In the genomic region with DNA sequence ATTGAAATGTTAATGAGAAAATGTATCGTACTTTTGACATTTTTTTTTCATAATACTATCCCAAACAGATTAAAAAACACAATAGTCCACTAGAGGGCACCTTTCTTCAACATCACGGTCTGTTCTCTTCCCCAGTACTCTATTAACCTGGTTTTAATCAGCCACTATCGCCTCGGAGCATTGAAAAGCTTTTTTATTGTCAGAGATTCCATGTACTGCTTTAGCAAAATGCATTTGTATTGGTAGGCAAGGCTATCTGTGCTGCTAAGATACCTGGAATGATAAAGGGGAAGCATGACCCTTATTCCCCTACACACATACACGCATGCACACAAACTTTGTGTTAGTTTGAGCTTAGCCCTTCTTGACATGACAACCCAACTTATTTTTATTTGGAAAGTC, we compare ENCODE assay signal across 8 cellular contexts. TPM values are rescaled to one million over a fixed set of nuclear protein-coding genes. Genes with fewer than 3 reads are reported as not detected.
DNase-seq lines count a peak whose midpoint lies in the region; ATAC-seq, FAIRE-seq and TF ChIP-seq lines count a peak whose summit lies in the region.

No MANE protein-coding gene starts in this region.

- WGBS in K562 (ENCODE audit: insufficient coverage, low coverage, missing lambda C conversion rate), result 6% methylated on average over 5 of the region's 5 CpGs

- H3K4me1 ChIP-seq in K562 (replicated peaks in 1 of 2; ENCODE audit: control insufficient read depth in 2 of 2, insufficient read depth in 2 of 2, low read length in 2 of 2), result no peaks in the 10 kb centered on the region

- H3K27ac ChIP-seq in K562 (ENCODE audit: extremely low read depth, low read depth, low read length), result no peak overlapping the region

- H4K20me1 ChIP-seq in K562 (replicated peaks; ENCODE audit: control insufficient read depth, insufficient read depth, low read length), result no peaks in the 10 kb centered on the region

- ATAC-seq in HG02870 (IDR thresholded peaks at IDR 0.05; ENCODE audit: unreplicated experiment) (peak; percentile 34), K562 (peak; percentile 84), left lobe of liver (peak; percentile 77), GM19395 (IDR thresholded peaks at IDR 0.05; ENCODE audit: unreplicated experiment) (no peak)

- POLR2A ChIA-PET in K562 (lab: Yijun Ruan, JAX), result no interaction called here

- H2AFZ ChIP-seq in K562 (ENCODE audit: low read depth, low read length), result no peak overlapping the region

- H3K9me3 ChIP-seq in K562 (replicated peaks; ENCODE audit: control insufficient read depth, insufficient read depth, low read depth, low read length), result no peaks in the 10 kb centered on the region

- H3K79me2 ChIP-seq in K562 (ENCODE audit: control insufficient read depth, insufficient read depth, low read length), result no peaks in the 10 kb centered on the region

- no peaks in the 10 kb centered on the region for H3K36me3 ChIP-seq in K562 (ENCODE audit: control insufficient read depth, insufficient read depth, low read length)

- H3K9me1 ChIP-seq in K562 (ENCODE audit: control insufficient read depth, insufficient read depth, low read length), result no peaks in the 10 kb centered on the region

- TF ChIP-seq POLR2A in K562 (conservative IDR thresholded peaks at IDR 0.05), result no peak

- TF ChIP-seq EP300 in K562 (IDR thresholded peaks at IDR 0.05; ENCODE audit: low read length), result no peak

- intact Hi-C loops in K562 (cut with micrococcal nuclease), result loop anchor here (10.0 kb wide), 1 partner anchor 176 kb away; no protein-coding TSS in a partner anchor

- peak in 1 of 2 experiments; percentile 34; a peak in 3 of 4 replicates for TF ChIP-seq RAD21 in K562 (CRISPR knock-in tag; conservative IDR thresholded peaks at IDR 0.05 in 1 of 2, IDR thresholded peaks at IDR 0.05 in 1 of 2)

- H3K4me3 ChIP-seq in K562, result no peak overlapping the region

- no peak overlapping the region for H3K9ac ChIP-seq in K562 (ENCODE audit: insufficient read depth in 1 of 2, low read depth in 2 of 2, low read length in 2 of 2)

- in situ Hi-C loops in K562 (cut with MboI), result no loop called here

- peak; percentile 20 to 57 (median 46); a peak in 4 of 6 replicates for TF ChIP-seq CTCF in K562 (IDR thresholded peaks at IDR 0.05 in 2 of 3, conservative IDR thresholded peaks at IDR 0.05 in 1 of 3; ENCODE audit: insufficient read depth in 2 of 3, low read depth in 1 of 3, low read length in 3 of 3)

- no TSS peak for BruUV-seq in K562 (replicated peaks; lab: Mats Ljungman, UMichigan)

- H3K4me2 ChIP-seq in K562 (ENCODE audit: insufficient read depth, low read length), result no peak overlapping the region

- CTCF ChIA-PET in K562 (lab: Yijun Ruan, JAX; ENCODE audit: low intra/inter-chr PET ratio), result no interaction called here

- peak; percentile 69 for DNase-seq in EL
- DNase-seq in NCI-H345 (lab: John Stamatoyannopoulos, UW), result peak; percentile 47
- DNase-seq in K562 (ENCODE audit: extremely low read depth in 1 of 4, low spot score in 3 of 4), result peak; percentile 11 to 36 (median 30)
- no peak for DNase-seq in left lobe of liver (ENCODE audit: low spot score)
- DNase-seq in COLO668 (lab: John Stamatoyannopoulos, UW; ENCODE audit: unreplicated experiment), result no peak
- no peak for DNase-seq in activated CD4-positive, alpha-beta T cell treated with anti-CD3 and anti-CD28 coated beads, Interleukin-2, amount 50 U/mL, for 1 hour

- FAIRE-seq in K562 (lab: Jason Lieb, UNC), result no peak

- no peaks in the 10 kb centered on the region for H3K27me3 ChIP-seq in K562 (ENCODE audit: control insufficient read depth in 2 of 2, insufficient read depth in 2 of 2, low read length in 2 of 2)

TF ChIP-seq in K562, 482 proteins besides CTCF, POLR2A, EP300 and RAD21:
- no peak for TF ChIP-seq CBX8 (IDR thresholded peaks at IDR 0.05; ENCODE audit: borderline replicate concordance, extremely low read depth, low read depth, low read length, poor library complexity, severe bottlenecking)
- no peak for TF ChIP-seq ZSCAN32 (CRISPR knock-in tag; IDR thresholded peaks at IDR 0.05)
- no peak for TF ChIP-seq FOXP4 (CRISPR knock-in tag; IDR thresholded peaks at IDR 0.05; ENCODE audit: borderline replicate concordance)
- no peak for TF ChIP-seq RBFOX2 (IDR thresholded peaks at IDR 0.05; ENCODE audit: low read depth, low read length)
- TF ChIP-seq ZNF764 (CRISPR knock-in tag; IDR thresholded peaks at IDR 0.05; ENCODE audit: low read depth), result no peak
- no peak for TF ChIP-seq HNRNPLL (IDR thresholded peaks at IDR 0.05; ENCODE audit: low read depth, low read length, poor library complexity, severe bottlenecking)
- TF ChIP-seq MCM5 (IDR thresholded peaks at IDR 0.05; ENCODE audit: low read depth), result no peak
- TF ChIP-seq ZHX1 (conservative IDR thresholded peaks at IDR 0.05; ENCODE audit: low read length), result no peak
- no peak for TF ChIP-seq XRCC4 (IDR thresholded peaks at IDR 0.05; ENCODE audit: extremely low read depth, insufficient read depth, insufficient read length)
- no peak for TF ChIP-seq HDGF (IDR thresholded peaks at IDR 0.05)
- TF ChIP-seq KDM4B (IDR thresholded peaks at IDR 0.05; ENCODE audit: borderline replicate concordance in 2 of 2, low read depth in 1 of 2), result no peak
- no peak for TF ChIP-seq ZNF696 (CRISPR knock-in tag; conservative IDR thresholded peaks at IDR 0.05)
- TF ChIP-seq NFXL1 (CRISPR knock-in tag; IDR thresholded peaks at IDR 0.05), result no peak
- no peak for TF ChIP-seq CTBP1 (IDR thresholded peaks at IDR 0.05; ENCODE audit: borderline replicate concordance)
- TF ChIP-seq GTF2B (IDR thresholded peaks at IDR 0.05; ENCODE audit: extremely low read depth, insufficient read length), result no peak
- TF ChIP-seq ZNF3 (CRISPR knock-in tag; IDR thresholded peaks at IDR 0.05), result no peak
- TF ChIP-seq ZNF717 (CRISPR knock-in tag; IDR thresholded peaks at IDR 0.05), result no peak

RNA-seq across cellular contexts. Expression of gene SCHIP1, which starts 11.1 kb away (rescaled TPM):
- total RNA-seq in K562 (2011; cell fraction: chromatin; rRNA removed; ENCODE audit: low replicate concordance), result not detected in 2 replicates
- not detected in 2 replicates for total RNA-seq in K562 (2011; cell fraction: nucleolus; rRNA removed)
- not detected in 2 replicates for total RNA-seq in K562 (2011; cell fraction: nucleoplasm; rRNA removed)
- total RNA-seq in K562 (2014; rRNA removed) (not detected in 2 replicates), K562 (2014; rRNA removed; fragmentation: Illumina TruSeq; extraction: Trizol) (not detected in 2 replicates), K562 (2015; rRNA removed; fragmentation: Illumina TruSeq; extraction: Trizol) (not detected in 2 replicates), K562 (2021) (not detected in 2 replicates), left lobe of liver (2.3 TPM)
- polyA plus RNA-seq in K562 (2011; rRNA removed) (not detected in 2 replicates), K562 (2014; fragmentation: Illumina TruSeq; extraction: Trizol) (not detected in 2 replicates), K562 (2014; fragmentation: Nextera tagmentation; extraction: Ambion mirVana) (not detected), K562 (2014; rRNA removed) (not detected in 2 replicates)
- not detected in 2 replicates for polyA plus RNA-seq in K562 (2011; cell fraction: cytosol; rRNA removed)
- polyA plus RNA-seq in K562 (2011; cell fraction: nucleus; rRNA removed), result 0.03 TPM in 1 of 2 replicates, not detected in the other
- polyA plus RNA-seq in K562 (2012), result not detected in 2 replicates
- not detected in 2 replicates for polyA minus RNA-seq in K562 (2011; rRNA and poly(A)+ RNA removed)
- polyA minus RNA-seq in K562 (2011; cell fraction: cytosol; rRNA and poly(A)+ RNA removed), result not detected in 2 replicates
- not detected in 2 replicates for polyA minus RNA-seq in K562 (2011; cell fraction: nucleus; rRNA and poly(A)+ RNA removed)

Comparison
In these comparisons a context has a peak if more than half of its experiments do, and no peak if none do; other contexts are left out.
1. DNase-seq: peak in EL (single experiment), NCI-H345 (single experiment) and K562 (4 of 4); none in left lobe of liver (single experiment), COLO668 (single experiment) and activated CD4-positive, alpha-beta T cell treated with anti-CD3 and anti-CD28 coated beads, Interleukin-2, amount 50 U/mL, for 1 hour (single experiment).